In genomic region chr6:88047510-88048150, GRCh38 we compare ENCODE assay signal across 19 cellular contexts. TPM values are rescaled to one million over a fixed set of nuclear protein-coding genes. Genes with fewer than 3 reads are reported as not detected.
"Had no signal": no experiment of that assay in that cellular context is flagged by ENCODE, and none has a peak within 500 bp of the region (broad histone marks: within the 10 kb centered on the region; RNA-seq: fewer than 3 reads in every experiment).

Gene SPACA1 (plus strand): TSS chr6:88047841. CDS start chr6:88047906, 65 bp downstream.

- H3K4me3 ChIP-seq: coronary artery, heart left ventricle, lung, prostate gland, sigmoid colon had no signal

- H3K27ac Mint-ChIP-seq: activated CD4-positive, alpha-beta T cell treated with anti-CD3 and anti-CD28 coated beads, Interleukin-2, amount 10 ng/mL, durations not matched to agents 24 days and 14 days; activated naive CD4-positive, alpha-beta T cell treated with anti-CD3 and anti-CD28 coated beads, Interleukin-2, amount 50 U/mL, for 24 hours; natural killer cell had no signal

- H3K4me1 ChIP-seq: heart left ventricle, prostate gland, sigmoid colon had no signal

- H3K27me3 ChIP-seq: sigmoid colon had no signal

- H3K9me3 ChIP-seq: heart left ventricle, prostate gland, sigmoid colon had no signal

- ATAC-seq: heart left ventricle; natural killer cell; stimulated activated naive CD8-positive, alpha-beta T cell treated with anti-CD3 and anti-CD28 coated beads, Interleukin-15, Interleukin-2, amounts not matched to agents 100 U/mL and 50 U/mL, for 24 hours had no signal

- H3K4me1 Mint-ChIP-seq: activated CD4-positive, alpha-beta T cell treated with anti-CD3 and anti-CD28 coated beads, Interleukin-2, amount 10 ng/mL, durations not matched to agents 24 days and 14 days; activated naive CD4-positive, alpha-beta T cell treated with anti-CD3 and anti-CD28 coated beads, Interleukin-2, amount 50 U/mL, for 24 hours; natural killer cell had no signal

- H3K9me3 Mint-ChIP-seq: activated CD4-positive, alpha-beta T cell treated with anti-CD3 and anti-CD28 coated beads, Interleukin-2, amount 10 ng/mL, durations not matched to agents 24 days and 14 days had no signal

- H3K36me3 ChIP-seq: heart left ventricle, prostate gland, sigmoid colon had no signal

- H3K36me3 Mint-ChIP-seq: activated naive CD4-positive, alpha-beta T cell treated with anti-CD3 and anti-CD28 coated beads, Interleukin-2, amount 50 U/mL, for 24 hours; natural killer cell had no signal

- DNase-seq: activated CD4-positive, alpha-beta T cell treated with anti-CD3 and anti-CD28 coated beads, Interleukin-2, amount 10 ng/mL, durations not matched to agents 24 days and 14 days; activated CD8-positive, alpha-beta memory T cell treated with anti-CD3 and anti-CD28 coated beads for 24 hours; effector CD4-positive, alpha-beta T cell; foreskin melanocyte; heart left ventricle; natural killer cell; occipital lobe; sigmoid colon; stimulated activated CD4-positive, alpha-beta T cell treated with anti-CD3 and anti-CD28 coated beads, Interleukin-2, amount 100 ng/mL, for 48 hours; stimulated activated naive CD8-positive, alpha-beta T cell treated with anti-CD3 and anti-CD28 coated beads, Interleukin-15, Interleukin-2, amounts not matched to agents 100 U/mL and 50 U/mL, for 24 hours; T1000 had no signal

- H3K27ac ChIP-seq: coronary artery, heart left ventricle, prostate gland, sigmoid colon, VCaP had no signal

- H3K4me3 Mint-ChIP-seq: activated CD4-positive, alpha-beta T cell treated with anti-CD3 and anti-CD28 coated beads, Interleukin-2, amount 10 ng/mL, durations not matched to agents 24 days and 14 days; activated naive CD4-positive, alpha-beta T cell treated with anti-CD3 and anti-CD28 coated beads, Interleukin-2, amount 50 U/mL, for 24 hours; natural killer cell had no signal

RNA-seq across cellular contexts. Expression of gene SPACA1, which starts in this region (rescaled TPM):
- total RNA-seq: activated CD4-positive, alpha-beta T cell treated with anti-CD3 and anti-CD28 coated beads, Interleukin-2, amount 10 ng/mL, durations not matched to agents 24 days and 14 days; heart left ventricle; lung; mucosa of gallbladder; natural killer cell; occipital lobe; sigmoid colon; temporal lobe; ureter had no signal
- polyA plus RNA-seq: heart left ventricle, lung, sigmoid colon had no signal
